In the genomic region with DNA sequence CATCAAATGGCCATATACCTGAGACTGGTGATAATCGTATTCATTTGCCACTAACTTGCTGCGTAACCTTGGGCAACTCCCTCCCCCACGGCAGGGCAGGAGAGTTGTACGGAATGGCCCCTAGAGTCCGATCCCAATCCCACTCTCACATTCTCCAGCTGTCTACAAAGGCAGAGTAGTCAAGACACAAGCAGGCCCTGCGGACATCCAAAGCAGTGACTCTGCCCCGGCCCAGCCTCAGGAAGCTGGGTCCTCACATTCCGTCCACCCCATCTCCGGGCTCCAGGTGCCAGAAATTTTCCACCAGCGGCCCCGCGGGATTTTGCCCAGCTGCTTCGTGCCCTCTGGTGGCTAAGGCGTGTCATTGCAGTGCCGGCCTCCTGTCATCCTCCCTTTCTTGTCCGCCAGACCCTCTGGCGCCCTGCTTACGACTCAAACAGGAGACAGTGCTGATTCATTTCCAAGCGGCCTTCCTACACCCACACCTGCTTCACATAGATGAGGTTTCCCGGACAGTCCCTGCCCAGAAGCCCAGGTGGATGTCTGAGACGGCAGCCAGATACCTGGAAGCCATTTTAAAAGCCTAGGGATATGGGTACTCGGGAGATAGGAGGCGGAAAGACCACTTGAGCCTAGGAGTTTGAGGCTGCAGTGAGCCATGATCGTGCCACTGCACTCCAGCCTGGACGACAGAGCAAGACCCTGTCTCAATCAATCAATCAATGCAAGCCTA, we compare ENCODE assay signal across 1 cellular context.
TF ChIP-seq lines count a peak whose summit lies in the region.

No MANE protein-coding gene starts in this region.

TF ChIP-seq in HepG2, 621 proteins besides CTCF, POLR2A, EP300 and RAD21 (continued from another document and continues in another):
- TF ChIP-seq ZNF550 (CRISPR knock-in tag; IDR thresholded peaks at IDR 0.05; ENCODE audit: borderline replicate concordance) (no peak), ZNF75D (CRISPR knock-in tag; IDR thresholded peaks at IDR 0.05; ENCODE audit: borderline replicate concordance) (no peak), MEIS1 (CRISPR knock-in tag; IDR thresholded peaks at IDR 0.05; ENCODE audit: borderline replicate concordance) (0 out of 2 replicates have a peak, but pooled peaks have one; percentile 77), GFI1 (CRISPR knock-in tag; IDR thresholded peaks at IDR 0.05; ENCODE audit: borderline replicate concordance) (no peak), POGZ (CRISPR knock-in tag; IDR thresholded peaks at IDR 0.05) (no peak), XRCC5 (optimal IDR thresholded peaks at IDR 0.05; ENCODE audit: low read length) (peak; percentile 79), IRF2 (CRISPR knock-in tag; IDR thresholded peaks at IDR 0.05) (peak; percentile 67; the same call in 1 of the 2 replicates), TBL1XR1 (IDR thresholded peaks at IDR 0.05; ENCODE audit: borderline replicate concordance, low read length, partially characterized antibody) (no peak), MAFK (conservative IDR thresholded peaks at IDR 0.05 in 1 of 2, IDR thresholded peaks at IDR 0.05 in 1 of 2; ENCODE audit: low read length in 2 of 2) (no peak), ZNF3 (CRISPR knock-in tag; IDR thresholded peaks at IDR 0.05) (no peak), SAFB2 (CRISPR knock-in tag; IDR thresholded peaks at IDR 0.05; ENCODE audit: borderline replicate concordance, low read depth) (no peak), HOXA5 (CRISPR knock-in tag; IDR thresholded peaks at IDR 0.05) (peak; percentile 58; the same call in 1 of the 2 replicates), ZNF317 (CRISPR knock-in tag; IDR thresholded peaks at IDR 0.05) (peak; percentile 42; the same call in 1 of the 2 replicates), ZNF570 (CRISPR knock-in tag; IDR thresholded peaks at IDR 0.05; ENCODE audit: borderline replicate concordance) (no peak), TCF12 (IDR thresholded peaks at IDR 0.05) (no peak), TCF12 (CRISPR knock-in tag; IDR thresholded peaks at IDR 0.05) (no peak), ZNF180 (CRISPR knock-in tag; IDR thresholded peaks at IDR 0.05; ENCODE audit: borderline replicate concordance, low read depth) (no peak), KAT7 (CRISPR knock-in tag; IDR thresholded peaks at IDR 0.05; ENCODE audit: borderline replicate concordance) (peak; percentile 34; the same call in 1 of the 2 replicates), HDAC6 (IDR thresholded peaks at IDR 0.05; ENCODE audit: low read depth, low read length) (no peak), MIER2 (CRISPR knock-in tag; IDR thresholded peaks at IDR 0.05) (0 out of 2 replicates have a peak, but pooled peaks have one; percentile 59), ZNF331 (CRISPR knock-in tag; IDR thresholded peaks at IDR 0.05) (no peak; the same call in 1 of the 2 replicates), MED8 (CRISPR knock-in tag; IDR thresholded peaks at IDR 0.05; ENCODE audit: insufficient replicate concordance) (peak; percentile 44), RORA (CRISPR knock-in tag; IDR thresholded peaks at IDR 0.05) (no peak), ZNF672 (CRISPR knock-in tag; IDR thresholded peaks at IDR 0.05) (no peak), ZEB1 (IDR thresholded peaks at IDR 0.05; ENCODE audit: insufficient replicate concordance, low read depth) (no peak), ZKSCAN8 (CRISPR knock-in tag; IDR thresholded peaks at IDR 0.05; ENCODE audit: borderline replicate concordance) (peak; percentile 60; the same call in 1 of the 2 replicates), TBX3 (IDR thresholded peaks at IDR 0.05; ENCODE audit: borderline replicate concordance) (no peak), ZFP62 (CRISPR knock-in tag; IDR thresholded peaks at IDR 0.05) (no peak), GABPB1 (CRISPR knock-in tag; IDR thresholded peaks at IDR 0.05) (peak; percentile 43; the same call in 1 of the 2 replicates), ZNF703 (CRISPR knock-in tag; IDR thresholded peaks at IDR 0.05; ENCODE audit: borderline replicate concordance) (no peak), SNRNP70 (IDR thresholded peaks at IDR 0.05; ENCODE audit: low read depth, low read length) (no peak), PPARG (CRISPR knock-in tag; conservative IDR thresholded peaks at IDR 0.05) (peak; percentile 46; the same call in 1 of the 2 replicates), NFE2L2 (IDR thresholded peaks at IDR 0.05; ENCODE audit: low read length) (no peak), YEATS2 (CRISPR knock-in tag; IDR thresholded peaks at IDR 0.05; ENCODE audit: borderline replicate concordance) (no peak), ZBTB7B (CRISPR knock-in tag; IDR thresholded peaks at IDR 0.05) (peak; percentile 25; the same call in 1 of the 2 replicates), ZNF44 (CRISPR knock-in tag; IDR thresholded peaks at IDR 0.05) (no peak), KDM4B (CRISPR knock-in tag; IDR thresholded peaks at IDR 0.05) (no peak), RFXANK (CRISPR knock-in tag; IDR thresholded peaks at IDR 0.05) (peak; percentile 56; the same call in 1 of the 2 replicates), ZNF143 (CRISPR knock-in tag; IDR thresholded peaks at IDR 0.05) (no peak), ZNF619 (CRISPR knock-in tag; IDR thresholded peaks at IDR 0.05) (no peak), BRCA1 (CRISPR knock-in tag; IDR thresholded peaks at IDR 0.05) (no peak)
- TF ChIP-seq, protein P1, sequence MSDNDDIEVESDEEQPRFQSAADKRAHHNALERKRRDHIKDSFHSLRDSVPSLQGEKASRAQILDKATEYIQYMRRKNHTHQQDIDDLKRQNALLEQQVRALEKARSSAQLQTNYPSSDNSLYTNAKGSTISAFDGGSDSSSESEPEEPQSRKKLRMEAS (IDR thresholded peaks at IDR 0.05) = 0 out of 2 replicates have a peak, but pooled peaks have one; percentile 22
- TF ChIP-seq, protein P2, sequence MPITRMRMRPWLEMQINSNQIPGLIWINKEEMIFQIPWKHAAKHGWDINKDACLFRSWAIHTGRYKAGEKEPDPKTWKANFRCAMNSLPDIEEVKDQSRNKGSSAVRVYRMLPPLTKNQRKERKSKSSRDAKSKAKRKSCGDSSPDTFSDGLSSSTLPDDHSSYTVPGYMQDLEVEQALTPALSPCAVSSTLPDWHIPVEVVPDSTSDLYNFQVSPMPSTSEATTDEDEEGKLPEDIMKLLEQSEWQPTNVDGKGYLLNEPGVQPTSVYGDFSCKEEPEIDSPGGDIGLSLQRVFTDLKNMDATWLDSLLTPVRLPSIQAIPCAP (CRISPR knock-in tag; IDR thresholded peaks at IDR 0.05; ENCODE audit: low read depth) = no peak
- TF ChIP-seq, protein P3, sequence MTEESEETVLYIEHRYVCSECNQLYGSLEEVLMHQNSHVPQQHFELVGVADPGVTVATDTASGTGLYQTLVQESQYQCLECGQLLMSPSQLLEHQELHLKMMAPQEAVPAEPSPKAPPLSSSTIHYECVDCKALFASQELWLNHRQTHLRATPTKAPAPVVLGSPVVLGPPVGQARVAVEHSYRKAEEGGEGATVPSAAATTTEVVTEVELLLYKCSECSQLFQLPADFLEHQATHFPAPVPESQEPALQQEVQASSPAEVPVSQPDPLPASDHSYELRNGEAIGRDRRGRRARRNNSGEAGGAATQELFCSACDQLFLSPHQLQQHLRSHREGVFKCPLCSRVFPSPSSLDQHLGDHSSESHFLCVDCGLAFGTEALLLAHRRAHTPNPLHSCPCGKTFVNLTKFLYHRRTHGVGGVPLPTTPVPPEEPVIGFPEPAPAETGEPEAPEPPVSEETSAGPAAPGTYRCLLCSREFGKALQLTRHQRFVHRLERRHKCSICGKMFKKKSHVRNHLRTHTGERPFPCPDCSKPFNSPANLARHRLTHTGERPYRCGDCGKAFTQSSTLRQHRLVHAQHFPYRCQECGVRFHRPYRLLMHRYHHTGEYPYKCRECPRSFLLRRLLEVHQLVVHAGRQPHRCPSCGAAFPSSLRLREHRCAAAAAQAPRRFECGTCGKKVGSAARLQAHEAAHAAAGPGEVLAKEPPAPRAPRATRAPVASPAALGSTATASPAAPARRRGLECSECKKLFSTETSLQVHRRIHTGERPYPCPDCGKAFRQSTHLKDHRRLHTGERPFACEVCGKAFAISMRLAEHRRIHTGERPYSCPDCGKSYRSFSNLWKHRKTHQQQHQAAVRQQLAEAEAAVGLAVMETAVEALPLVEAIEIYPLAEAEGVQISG (CRISPR knock-in tag; IDR thresholded peaks at IDR 0.05) = peak; percentile 39; the same call in 1 of the 2 replicates
- TF ChIP-seq, protein P4, sequence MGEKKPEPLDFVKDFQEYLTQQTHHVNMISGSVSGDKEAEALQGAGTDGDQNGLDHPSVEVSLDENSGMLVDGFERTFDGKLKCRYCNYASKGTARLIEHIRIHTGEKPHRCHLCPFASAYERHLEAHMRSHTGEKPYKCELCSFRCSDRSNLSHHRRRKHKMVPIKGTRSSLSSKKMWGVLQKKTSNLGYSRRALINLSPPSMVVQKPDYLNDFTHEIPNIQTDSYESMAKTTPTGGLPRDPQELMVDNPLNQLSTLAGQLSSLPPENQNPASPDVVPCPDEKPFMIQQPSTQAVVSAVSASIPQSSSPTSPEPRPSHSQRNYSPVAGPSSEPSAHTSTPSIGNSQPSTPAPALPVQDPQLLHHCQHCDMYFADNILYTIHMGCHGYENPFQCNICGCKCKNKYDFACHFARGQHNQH (CRISPR knock-in tag; IDR thresholded peaks at IDR 0.05) = no peak
- TF ChIP-seq, protein P5, sequence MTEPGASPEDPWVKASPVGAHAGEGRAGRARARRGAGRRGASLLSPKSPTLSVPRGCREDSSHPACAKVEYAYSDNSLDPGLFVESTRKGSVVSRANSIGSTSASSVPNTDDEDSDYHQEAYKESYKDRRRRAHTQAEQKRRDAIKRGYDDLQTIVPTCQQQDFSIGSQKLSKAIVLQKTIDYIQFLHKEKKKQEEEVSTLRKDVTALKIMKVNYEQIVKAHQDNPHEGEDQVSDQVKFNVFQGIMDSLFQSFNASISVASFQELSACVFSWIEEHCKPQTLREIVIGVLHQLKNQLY (CRISPR knock-in tag; IDR thresholded peaks at IDR 0.05) = no peak
- TF ChIP-seq, protein P6, sequence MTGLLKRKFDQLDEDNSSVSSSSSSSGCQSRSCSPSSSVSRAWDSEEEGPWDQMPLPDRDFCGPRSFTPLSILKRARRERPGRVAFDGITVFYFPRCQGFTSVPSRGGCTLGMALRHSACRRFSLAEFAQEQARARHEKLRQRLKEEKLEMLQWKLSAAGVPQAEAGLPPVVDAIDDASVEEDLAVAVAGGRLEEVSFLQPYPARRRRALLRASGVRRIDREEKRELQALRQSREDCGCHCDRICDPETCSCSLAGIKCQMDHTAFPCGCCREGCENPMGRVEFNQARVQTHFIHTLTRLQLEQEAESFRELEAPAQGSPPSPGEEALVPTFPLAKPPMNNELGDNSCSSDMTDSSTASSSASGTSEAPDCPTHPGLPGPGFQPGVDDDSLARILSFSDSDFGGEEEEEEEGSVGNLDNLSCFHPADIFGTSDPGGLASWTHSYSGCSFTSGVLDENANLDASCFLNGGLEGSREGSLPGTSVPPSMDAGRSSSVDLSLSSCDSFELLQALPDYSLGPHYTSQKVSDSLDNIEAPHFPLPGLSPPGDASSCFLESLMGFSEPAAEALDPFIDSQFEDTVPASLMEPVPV (CRISPR knock-in tag; IDR thresholded peaks at IDR 0.05) = no peak
- TF ChIP-seq, protein P7, sequence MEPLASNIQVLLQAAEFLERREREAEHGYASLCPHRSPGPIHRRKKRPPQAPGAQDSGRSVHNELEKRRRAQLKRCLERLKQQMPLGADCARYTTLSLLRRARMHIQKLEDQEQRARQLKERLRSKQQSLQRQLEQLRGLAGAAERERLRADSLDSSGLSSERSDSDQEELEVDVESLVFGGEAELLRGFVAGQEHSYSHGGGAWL (CRISPR knock-in tag; IDR thresholded peaks at IDR 0.05) = peak; percentile 31; the same call in 1 of the 2 replicates
- TF ChIP-seq, protein P8, sequence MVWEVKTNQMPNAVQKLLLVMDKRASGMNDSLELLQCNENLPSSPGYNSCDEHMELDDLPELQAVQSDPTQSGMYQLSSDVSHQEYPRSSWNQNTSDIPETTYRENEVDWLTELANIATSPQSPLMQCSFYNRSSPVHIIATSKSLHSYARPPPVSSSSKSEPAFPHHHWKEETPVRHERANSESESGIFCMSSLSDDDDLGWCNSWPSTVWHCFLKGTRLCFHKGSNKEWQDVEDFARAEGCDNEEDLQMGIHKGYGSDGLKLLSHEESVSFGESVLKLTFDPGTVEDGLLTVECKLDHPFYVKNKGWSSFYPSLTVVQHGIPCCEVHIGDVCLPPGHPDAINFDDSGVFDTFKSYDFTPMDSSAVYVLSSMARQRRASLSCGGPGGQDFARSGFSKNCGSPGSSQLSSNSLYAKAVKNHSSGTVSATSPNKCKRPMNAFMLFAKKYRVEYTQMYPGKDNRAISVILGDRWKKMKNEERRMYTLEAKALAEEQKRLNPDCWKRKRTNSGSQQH (CRISPR knock-in tag; IDR thresholded peaks at IDR 0.05; ENCODE audit: low read depth) = no peak
- TF ChIP-seq, protein P9, sequence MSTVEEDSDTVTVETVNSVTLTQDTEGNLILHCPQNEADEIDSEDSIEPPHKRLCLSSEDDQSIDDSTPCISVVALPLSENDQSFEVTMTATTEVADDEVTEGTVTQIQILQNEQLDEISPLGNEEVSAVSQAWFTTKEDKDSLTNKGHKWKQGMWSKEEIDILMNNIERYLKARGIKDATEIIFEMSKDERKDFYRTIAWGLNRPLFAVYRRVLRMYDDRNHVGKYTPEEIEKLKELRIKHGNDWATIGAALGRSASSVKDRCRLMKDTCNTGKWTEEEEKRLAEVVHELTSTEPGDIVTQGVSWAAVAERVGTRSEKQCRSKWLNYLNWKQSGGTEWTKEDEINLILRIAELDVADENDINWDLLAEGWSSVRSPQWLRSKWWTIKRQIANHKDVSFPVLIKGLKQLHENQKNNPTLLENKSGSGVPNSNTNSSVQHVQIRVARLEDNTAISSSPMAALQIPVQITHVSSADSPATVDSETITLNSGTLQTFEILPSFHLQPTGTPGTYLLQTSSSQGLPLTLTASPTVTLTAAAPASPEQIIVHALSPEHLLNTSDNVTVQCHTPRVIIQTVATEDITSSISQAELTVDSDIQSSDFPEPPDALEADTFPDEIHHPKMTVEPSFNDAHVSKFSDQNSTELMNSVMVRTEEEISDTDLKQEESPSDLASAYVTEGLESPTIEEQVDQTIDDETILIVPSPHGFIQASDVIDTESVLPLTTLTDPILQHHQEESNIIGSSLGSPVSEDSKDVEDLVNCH (CRISPR knock-in tag; IDR thresholded peaks at IDR 0.05) = no peak
- TF ChIP-seq, protein P10, sequence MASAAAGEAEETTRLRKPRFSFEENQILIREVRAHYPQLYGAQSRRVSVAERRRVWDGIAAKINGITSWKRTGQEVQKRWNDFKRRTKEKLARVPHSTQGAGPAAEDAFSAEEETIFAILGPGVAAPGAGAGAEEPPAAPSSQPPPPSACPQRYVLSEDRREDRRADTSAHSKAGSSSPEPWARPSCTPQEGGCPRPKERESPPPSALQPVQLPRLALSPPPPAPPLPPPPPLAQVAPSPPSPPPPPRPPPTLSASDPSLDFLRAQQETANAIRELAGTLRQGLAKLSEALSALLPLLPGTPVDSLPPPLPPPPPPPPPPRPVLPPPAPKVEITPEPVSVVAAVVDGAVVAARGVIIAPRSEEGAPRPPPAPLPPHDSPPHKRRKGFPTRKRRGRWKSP (CRISPR knock-in tag; IDR thresholded peaks at IDR 0.05) = 0 out of 2 replicates have a peak, but pooled peaks have one; percentile 32
